12 cellular contexts compared by ENCODE assay signal in the genomic region with DNA sequence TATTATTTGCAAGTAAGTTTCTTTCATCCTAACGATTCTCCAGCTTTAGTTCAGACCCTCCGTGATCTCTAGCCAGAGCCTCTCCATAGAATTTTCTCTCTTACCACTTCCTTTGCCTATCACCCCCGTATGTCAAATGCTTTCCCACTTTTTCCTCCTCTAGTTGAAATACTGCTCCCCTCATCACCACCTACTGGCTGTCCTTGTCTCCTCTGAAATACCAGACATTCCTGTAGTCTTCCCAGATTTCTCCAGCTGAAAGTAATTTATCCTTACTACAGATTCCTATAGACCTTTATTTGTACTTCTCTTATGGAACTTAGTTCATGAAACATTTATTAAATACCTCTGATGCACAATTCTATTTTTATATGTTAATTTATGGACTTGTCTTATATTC. TPM values are rescaled to one million over a fixed set of nuclear protein-coding genes. Genes with fewer than 3 reads are reported as not detected.
DNase-seq lines count a peak whose midpoint lies in the region; ATAC-seq, FAIRE-seq and TF ChIP-seq lines count a peak whose summit lies in the region.
"Had no signal": no experiment of that assay in that cellular context is flagged by ENCODE, and none has a peak within 500 bp of the region (broad histone marks: within the 10 kb centered on the region; RNA-seq: fewer than 3 reads in every experiment).

No MANE protein-coding gene starts in this region.

- H3K4me1 ChIP-seq in HepG2 (ENCODE audit: insufficient read depth, low read length) (peaks cover 4% of the 10 kb centered on the region; the same call in 1 of the 2 replicates), right lobe of liver (peaks cover 0 to 15% (median 0%) of the 10 kb centered on the region in 4 donors)

- H3K9me3 ChIP-seq in HepG2 (ENCODE audit: low read length), result no peaks in the 10 kb centered on the region
- H3K9me3 ChIP-seq in right lobe of liver, result no peaks in the 10 kb centered on the region

- H3K27ac ChIP-seq in HepG2 (ENCODE audit: extremely low read length, insufficient read depth, low read length) (no peak overlapping the region), right lobe of liver (no peak overlapping the region)

- BruUV-seq in HepG2 (replicated peaks; lab: Mats Ljungman, UMichigan), result no TSS peak

- no peaks in the 10 kb centered on the region for H3K27me3 ChIP-seq in HepG2 (ENCODE audit: control insufficient read depth in 1 of 2, insufficient read depth in 2 of 2, low read length in 2 of 2)
- no peaks in the 10 kb centered on the region for H3K27me3 ChIP-seq in right lobe of liver

- peak; percentile 31; the same call in 1 of the 3 replicates for ATAC-seq in HepG2
- no peak for ATAC-seq in right lobe of liver

- no peak overlapping the region for H3K4me2 ChIP-seq in HepG2 (ENCODE audit: low read depth, low read length)

- H3K9ac ChIP-seq in HepG2 (ENCODE audit: insufficient read depth, low read depth, low read length), result no peak overlapping the region

- H3K4me3 ChIP-seq in HepG2 (replicated peaks in 1 of 3; ENCODE audit: insufficient read depth in 1 of 3, low read depth in 2 of 3, low read length in 3 of 3) (no peak overlapping the region), right lobe of liver (no peak overlapping the region), astrocyte of the cerebellum (ENCODE audit: low read depth, low read length) (no peak overlapping the region)

- CTCF ChIA-PET in HepG2 (lab: Yijun Ruan, JAX; ENCODE audit: low intra/inter-chr PET ratio, low total read pairs), result interaction anchor here (1.4 kb wide), 1 partner anchor 77 kb away, joined by 5 read pairs; no protein-coding TSS in a partner anchor

- in situ Hi-C loops in HepG2 (cut with HindIII; ENCODE audit: extremely low pct_ligation_motif_present, low pct_unique_long_range_greater_than_20kb), result loop anchor here (5.0 kb wide), 1 partner anchor 67 kb away; a partner anchor contains a TSS
- in situ Hi-C loops in astrocyte of the cerebellum (cut with HindIII; ENCODE audit: low sequenced_read_pairs), result no loop called here

- no peak for DNase-seq in HepG2 (ENCODE audit: low spot score)
- DNase-seq in right lobe of liver, result no peak
- DNase-seq in astrocyte of the cerebellum (ENCODE audit: low read depth), result peak; percentile 15
- peak; percentile 46 for DNase-seq in iPS-NIHi11 (ENCODE audit: low spot score)
- DNase-seq in NCI-H187 (lab: John Stamatoyannopoulos, UW), result no peak
- no peak for DNase-seq in NCI-H2029 (lab: John Stamatoyannopoulos, UW)
- DNase-seq in NCI-H2196 (lab: John Stamatoyannopoulos, UW; ENCODE audit: unreplicated experiment), result no peak
- no peak for DNase-seq in NCI-H2029 treated with DMSO at 0.1 percent for 48 hours (lab: John Stamatoyannopoulos, UW)
- DNase-seq: DND-41, kidney, NCI-H1417, NCI-H69 had no signal

- TF ChIP-seq POLR2A in HepG2 (IDR thresholded peaks at IDR 0.05; ENCODE audit: insufficient read depth in 1 of 2, low read depth in 2 of 2, low read length in 2 of 2) (no peak), right lobe of liver (IDR thresholded peaks at IDR 0.05) (no peak)

- intact Hi-C loops in HepG2 (cut with micrococcal nuclease; ENCODE audit: unreplicated experiment), result no loop called here
- intact Hi-C loops in right lobe of liver (cut with DNase I), result no loop called here

- 23% methylated on average over 3 of the region's 3 CpGs for WGBS in HepG2 (ENCODE audit: low lambda C conversion rate)
- 90% methylated on average over 3 of the region's 3 CpGs for WGBS in right lobe of liver (ENCODE audit: insufficient coverage, low coverage, low lambda C conversion rate, missing lambda C conversion rate)

- POLR2A ChIA-PET in HepG2 (lab: Yijun Ruan, JAX), result interaction anchor here (1.0 kb wide), 1 partner anchor 90 kb away, joined by 3 read pairs; a partner anchor contains a TSS

- H4K20me1 ChIP-seq in HepG2 (ENCODE audit: insufficient read depth, low read length), result no peaks in the 10 kb centered on the region

- H2AFZ ChIP-seq in HepG2 (ENCODE audit: low read length), result no peak overlapping the region

- no peak for TF ChIP-seq RAD21 in HepG2 (CRISPR knock-in tag; IDR thresholded peaks at IDR 0.05)

- H3K36me3 ChIP-seq in HepG2 (replicated peaks in 1 of 2; ENCODE audit: control insufficient read depth in 1 of 2, insufficient read depth in 2 of 2, low read length in 2 of 2), result no peaks in the 10 kb centered on the region
- no peaks in the 10 kb centered on the region for H3K36me3 ChIP-seq in right lobe of liver

- FAIRE-seq in HepG2 (lab: Jason Lieb, UNC), result no peak
- FAIRE-seq: kidney had no signal

- peak; percentile 18; the same call in 1 of the 2 replicates for TF ChIP-seq CTCF in HepG2 (CRISPR knock-in tag; IDR thresholded peaks at IDR 0.05)
- no peak for TF ChIP-seq CTCF in right lobe of liver (IDR thresholded peaks at IDR 0.05)
- TF ChIP-seq CTCF in astrocyte of the cerebellum (IDR thresholded peaks at IDR 0.05; ENCODE audit: low read depth, low read length, missing control alignments), result peak; percentile 19

- TF ChIP-seq EP300 in HepG2 (IDR thresholded peaks at IDR 0.05; ENCODE audit: low read depth in 2 of 2, low read length in 2 of 2), result no peak
- TF ChIP-seq EP300 in HepG2 (CRISPR knock-in tag; IDR thresholded peaks at IDR 0.05; ENCODE audit: borderline replicate concordance), result no peak

- no peaks in the 10 kb centered on the region for H3K79me2 ChIP-seq in HepG2 (ENCODE audit: insufficient read depth, low read length)

TF ChIP-seq in HepG2, 621 proteins besides CTCF, POLR2A, EP300 and RAD21:
- TF ChIP-seq ZNF670 (CRISPR knock-in tag; IDR thresholded peaks at IDR 0.05; ENCODE audit: borderline replicate concordance) (no peak), GLI4 (CRISPR knock-in tag; IDR thresholded peaks at IDR 0.05; ENCODE audit: borderline replicate concordance) (no peak), HNRNPLL (IDR thresholded peaks at IDR 0.05; ENCODE audit: low read depth, low read length, poor library complexity, severe bottlenecking) (no peak)
- TF ChIP-seq, protein P1, sequence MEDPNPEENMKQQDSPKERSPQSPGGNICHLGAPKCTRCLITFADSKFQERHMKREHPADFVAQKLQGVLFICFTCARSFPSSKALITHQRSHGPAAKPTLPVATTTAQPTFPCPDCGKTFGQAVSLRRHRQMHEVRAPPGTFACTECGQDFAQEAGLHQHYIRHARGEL (CRISPR knock-in tag; IDR thresholded peaks at IDR 0.05), result no peak

RNA-seq across cellular contexts. Expression of a gene that starts 36.0 kb away (rescaled TPM):
- total RNA-seq in HepG2 (2016; rRNA removed; fragmentation: Illumina TruSeq; extraction: Trizol) (0.27 and 0.42 TPM in 2 replicates), right lobe of liver (1 to 10 TPM; 1.2 to 3.9 (median 2.5) TPM)
- not detected in 2 replicates for total RNA-seq in HepG2 (2016; cell fraction: cytosol; rRNA removed; fragmentation: Illumina TruSeq; extraction: Trizol; ENCODE audit: low read depth)
- 0.50 and 0.52 TPM in 2 replicates for total RNA-seq in HepG2 (2016; cell fraction: insoluble cytoplasmic fraction; rRNA removed; fragmentation: Illumina TruSeq; extraction: Trizol)
- 0.21 and 0.40 TPM in 2 replicates for total RNA-seq in HepG2 (2016; cell fraction: membrane; rRNA removed; fragmentation: Illumina TruSeq; extraction: Trizol)
- 0.19 TPM in 1 of 2 replicates, not detected in the other for total RNA-seq in HepG2 (2016; cell fraction: nucleus; rRNA removed; fragmentation: Illumina TruSeq; extraction: Trizol)
- polyA plus RNA-seq in HepG2 (2011; rRNA removed), result 0.08 and 0.29 TPM in 2 replicates
- 0.07 and 0.22 TPM in 2 replicates for polyA plus RNA-seq in HepG2 (2011; cell fraction: cytosol; rRNA removed)
- 0.07 TPM in 1 of 2 replicates, not detected in the other for polyA plus RNA-seq in HepG2 (2011; cell fraction: nucleus; rRNA removed)
- 0.21 TPM in 1 of 2 replicates, not detected in the other for polyA plus RNA-seq in HepG2 (2012)
- 0.07 and 0.14 TPM in 2 replicates for polyA plus RNA-seq in HepG2 (2016; cell fraction: cytosol; fragmentation: Illumina TruSeq; extraction: Trizol; ENCODE audit: low read depth)
- polyA plus RNA-seq in HepG2 (2016; cell fraction: insoluble cytoplasmic fraction; fragmentation: Illumina TruSeq; extraction: Trizol; ENCODE audit: low read depth), result 0.35 and 0.75 TPM in 2 replicates
- 0.18 and 0.30 TPM in 2 replicates for polyA plus RNA-seq in HepG2 (2016; cell fraction: membrane; fragmentation: Illumina TruSeq; extraction: Trizol; ENCODE audit: low read depth)
- polyA plus RNA-seq in HepG2 (2016; cell fraction: nucleus; fragmentation: Illumina TruSeq; extraction: Trizol; ENCODE audit: insufficient read depth, low read depth), result 0.25 and 0.44 TPM in 2 replicates
- 0.23 TPM in 1 of 2 replicates, not detected in the other for polyA minus RNA-seq in HepG2 (2011; rRNA and poly(A)+ RNA removed; ENCODE audit: low replicate concordance)
- polyA minus RNA-seq in HepG2 (2011; cell fraction: cytosol; rRNA and poly(A)+ RNA removed), result not detected in 2 replicates
- polyA minus RNA-seq in HepG2 (2011; cell fraction: nucleus; rRNA and poly(A)+ RNA removed), result not detected in 2 replicates

Comparison
In these comparisons a context has a peak if more than half of its experiments do, and no peak if none do; other contexts are left out.
1. CTCF ChIP-seq: peak in HepG2 (single experiment) and astrocyte of the cerebellum (single experiment); none in right lobe of liver (0 of 4).
2. DNase-seq: peak in astrocyte of the cerebellum (single experiment) and iPS-NIHi11 (single experiment); none in HepG2 (single experiment), right lobe of liver (0 of 3), NCI-H187 (0 of 2), NCI-H2029 (single experiment), NCI-H2196 (single experiment) and NCI-H2029 treated with DMSO at 0.1 percent for 48 hours (single experiment).